In the genomic region with DNA sequence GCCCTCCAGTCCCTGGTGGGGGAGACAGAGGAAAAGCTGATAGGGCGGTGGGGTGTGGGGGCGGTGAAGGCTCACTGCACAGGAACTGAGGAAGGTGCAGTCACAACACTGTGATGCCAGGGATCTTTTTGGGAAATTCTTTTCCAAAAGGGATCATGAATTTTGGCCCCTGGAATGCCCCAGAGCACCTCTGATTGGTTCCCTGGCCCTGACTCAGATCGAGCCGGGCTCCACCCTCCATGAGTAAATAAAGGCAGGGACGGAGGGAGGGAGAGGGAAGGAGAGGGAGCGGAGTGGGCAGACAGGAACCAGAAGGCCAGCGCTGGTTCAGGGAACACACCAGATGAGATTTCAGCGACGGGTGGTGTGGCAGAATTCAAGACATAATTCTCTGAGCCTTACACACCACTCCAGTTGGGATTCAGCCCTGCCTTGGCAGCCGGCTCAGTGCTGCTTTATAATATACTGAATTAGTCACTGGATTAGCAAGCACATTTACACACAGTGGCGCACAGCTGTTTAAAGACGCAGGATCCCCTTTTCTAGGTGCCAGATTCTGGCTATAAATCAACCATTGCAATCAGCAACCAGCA, we compare ENCODE assay signal across 9 cellular contexts.
DNase-seq lines count a peak whose midpoint lies in the region; ATAC-seq and TF ChIP-seq lines count a peak whose summit lies in the region.
"Had no signal": no experiment of that assay in that cellular context is flagged by ENCODE, and none has a peak within 500 bp of the region (broad histone marks: within the 10 kb centered on the region; RNA-seq: fewer than 3 reads in every experiment).

No MANE protein-coding gene starts in this region.

- no peak overlapping the region for H2AFZ ChIP-seq in hepatocyte

- H3K9ac ChIP-seq in adipocyte (ENCODE audit: low read length) = peak overlapping the region; percentile 72
- peak overlapping the region; percentile 61 for H3K9ac ChIP-seq in skeletal muscle satellite cell (ENCODE audit: low read depth, low read length)

- peak overlapping the region; percentile 68 for H3K4me3 ChIP-seq in adipocyte (ENCODE audit: low read length)
- no peak overlapping the region for H3K4me3 ChIP-seq in hepatocyte
- H3K4me3 ChIP-seq in skeletal muscle satellite cell (ENCODE audit: low read length) = peak overlapping the region; percentile 57
- H3K4me3 ChIP-seq: SK-N-MC had no signal

- no peaks in the 10 kb centered on the region for H3K27me3 ChIP-seq in adipocyte (replicated peaks; ENCODE audit: control insufficient read depth, insufficient read depth, low read length)
- H3K27me3 ChIP-seq in hepatocyte = no peaks in the 10 kb centered on the region
- H3K27me3 ChIP-seq in skeletal muscle satellite cell (ENCODE audit: control insufficient read depth, insufficient read depth, low read length) = no peaks in the 10 kb centered on the region

- no peak for TF ChIP-seq CTCF in hepatocyte (IDR thresholded peaks at IDR 0.05; ENCODE audit: poor library complexity)

- H3K4me2 ChIP-seq in hepatocyte (peak overlapping the region; percentile 67), skeletal muscle satellite cell (ENCODE audit: low read length) (peak overlapping the region; percentile 66)

- H3K9me2 ChIP-seq in hepatocyte (replicated peaks; ENCODE audit: insufficient read depth) = no peaks in the 10 kb centered on the region

- H3K36me3 ChIP-seq in adipocyte (ENCODE audit: control insufficient read depth, insufficient read depth, low read length, severe bottlenecking) = peaks cover 17% of the 10 kb centered on the region
- no peaks in the 10 kb centered on the region for H3K36me3 ChIP-seq in hepatocyte (replicated peaks; ENCODE audit: insufficient read depth, low read depth)
- H3K36me3 ChIP-seq in skeletal muscle satellite cell (ENCODE audit: insufficient read depth, low read length) = peaks cover 28% of the 10 kb centered on the region

- H3K9me3 ChIP-seq in adipocyte (ENCODE audit: control insufficient read depth, low read length) (no peaks in the 10 kb centered on the region), hepatocyte (ENCODE audit: low read depth) (no peaks in the 10 kb centered on the region), skeletal muscle satellite cell (replicated peaks; ENCODE audit: low read length) (no peaks in the 10 kb centered on the region)

- 20% methylated on average over 12 of the region's 12 CpGs for WGBS in hepatocyte (ENCODE audit: low lambda C conversion rate, missing lambda C conversion rate)

- H3K4me1 ChIP-seq in adipocyte (ENCODE audit: control insufficient read depth, insufficient read depth, low read length) = peaks cover 88% of the 10 kb centered on the region
- H3K4me1 ChIP-seq in hepatocyte (ENCODE audit: insufficient read depth) = peaks cover 52% of the 10 kb centered on the region
- peaks cover 98% of the 10 kb centered on the region for H3K4me1 ChIP-seq in skeletal muscle satellite cell (ENCODE audit: control insufficient read depth, insufficient read depth, low read length)

- ATAC-seq in HG02642 (IDR thresholded peaks at IDR 0.05; ENCODE audit: poor library complexity, unreplicated experiment) (no peak), GM21528 (IDR thresholded peaks at IDR 0.05; ENCODE audit: low FRiP score, unreplicated experiment) (no peak)

- DNase-seq in GM04503 (ENCODE audit: low read depth) = peak; percentile 95
- peak; percentile 91 for DNase-seq in NCI-H226
- DNase-seq in adipocyte (ENCODE audit: low read depth) = peak; percentile 96
- DNase-seq in hepatocyte (ENCODE audit: low spot score) = peak; percentile 87
- DNase-seq in NCI-H1436 (lab: John Stamatoyannopoulos, UW) = no peak

- peak overlapping the region; percentile 88 for H3K27ac ChIP-seq in hepatocyte
- H3K27ac ChIP-seq: SK-N-MC had no signal

- peaks cover 69% of the 10 kb centered on the region for H3K79me2 ChIP-seq in hepatocyte

- no peaks in the 10 kb centered on the region for H4K20me1 ChIP-seq in hepatocyte (ENCODE audit: insufficient read depth, poor library complexity, severe bottlenecking)
